In the genomic region with DNA sequence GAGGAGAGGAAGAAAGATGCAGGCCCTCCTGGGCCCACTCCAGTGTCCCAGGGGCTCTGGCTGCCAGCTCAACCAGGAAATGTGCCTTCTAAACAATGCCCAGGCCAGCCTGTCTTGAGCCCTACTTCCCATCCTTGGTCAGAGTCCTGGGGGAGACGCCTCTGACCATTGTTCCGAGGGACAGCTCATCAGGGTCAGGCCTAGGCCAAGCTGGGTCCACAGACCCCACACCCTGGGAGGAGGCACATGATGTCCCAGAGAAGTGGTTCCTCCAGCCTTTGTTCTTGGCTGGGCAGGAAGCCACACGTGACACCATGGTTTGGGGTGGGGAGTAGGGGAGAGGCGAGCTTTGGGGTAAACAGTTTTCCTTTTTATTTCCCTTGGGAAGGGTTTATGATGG, we compare ENCODE assay signal across 11 cellular contexts.
"Had no signal": no experiment of that assay in that cellular context is flagged by ENCODE, and none has a peak within 500 bp of the region (broad histone marks: within the 10 kb centered on the region; RNA-seq: fewer than 3 reads in every experiment).

No MANE protein-coding gene starts in this region.

- DNase-seq: activated B cell treated with CpG ODN at 0.5 μM for 24 hours; activated CD4-positive, alpha-beta T cell treated with anti-CD3 and anti-CD28 coated beads, Interleukin-2, amount 10 ng/mL, durations not matched to agents 24 days and 14 days; activated naive CD8-positive, alpha-beta T cell treated with anti-CD3 and anti-CD28 coated beads, Interleukin-2, amount 10 ng/mL, durations not matched to agents 7 days and 5 days; anterior cingulate cortex; hippocampal formation; midbrain; SJCRH30; stimulated activated CD4-positive, alpha-beta T cell treated with anti-CD3 and anti-CD28 coated beads, Interleukin-2, amount 100 ng/mL, for 48 hours; stimulated activated naive B cell treated with anti-CD40 and anti-IgM and Interleukin-4, amounts not matched to agents 10 μg/mL and 1 μg/mL and 100 μg/mL, for 72 hours had no signal

- H3K27ac ChIP-seq: SJCRH30 had no signal

- H3K27me3 ChIP-seq: SJCRH30, tibial nerve had no signal

- H3K9me3 ChIP-seq: breast epithelium, SJCRH30, tibial nerve had no signal

- ATAC-seq: stimulated activated naive B cell treated with anti-CD40 and anti-IgM and Interleukin-4, amounts not matched to agents 10 μg/mL and 1 μg/mL and 100 μg/mL, for 72 hours had no signal

- H3K4me3 ChIP-seq: breast epithelium, SJCRH30, tibial nerve had no signal

- H3K4me1 ChIP-seq: breast epithelium, SJCRH30 had no signal

- H3K36me3 ChIP-seq: breast epithelium, SJCRH30, tibial nerve had no signal
